In the genomic region with DNA sequence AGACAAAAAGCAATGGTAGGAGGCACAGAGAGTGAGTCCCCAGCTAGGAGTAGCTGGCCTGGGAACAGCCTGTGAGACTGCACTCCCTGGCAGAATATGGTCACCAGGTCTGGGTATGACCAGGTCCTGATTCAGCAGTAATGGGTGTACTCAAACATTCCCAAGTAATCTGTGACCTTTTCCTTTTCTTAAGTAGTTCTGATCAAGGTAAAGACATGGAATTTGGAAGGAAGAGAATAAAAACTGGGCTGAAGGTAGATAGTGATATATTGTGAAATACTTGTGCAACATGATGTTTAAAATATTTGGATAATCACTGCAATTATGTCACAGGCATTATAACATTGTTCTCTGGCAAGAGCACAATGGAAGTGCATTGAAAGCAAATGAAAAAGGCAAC, we compare ENCODE assay signal across 24 cellular contexts.
"Had no signal": no experiment of that assay in that cellular context is flagged by ENCODE, and none has a peak within 500 bp of the region (broad histone marks: within the 10 kb centered on the region; RNA-seq: fewer than 3 reads in every experiment).

No MANE protein-coding gene starts in this region.

- ATAC-seq: esophagus mucosa; gastroesophageal sphincter; left cardiac atrium; mucosa of descending colon; naive thymus-derived CD8-positive, alpha-beta T cell; psoas muscle; sciatic nerve; stimulated activated naive B cell treated with anti-CD40 and anti-IgM and Interleukin-4, amounts not matched to agents 10 μg/mL and 1 μg/mL and 100 μg/mL, for 72 hours; stimulated activated naive CD8-positive, alpha-beta T cell treated with anti-CD3 and anti-CD28 coated beads, Interleukin-15, amount 100 ng/mL, for 72 hours had no signal

- H3K9me3 ChIP-seq: gastroesophageal sphincter, left ventricle myocardium inferior, mucosa of descending colon, neutrophil, psoas muscle, testis, tibial nerve had no signal

- H3K4me3 ChIP-seq: coronary artery, gastroesophageal sphincter, left ventricle myocardium inferior, mucosa of descending colon, psoas muscle, skin epidermis, testis, tibial nerve had no signal

- DNase-seq: effector CD4-positive, alpha-beta T cell; endodermal cell; glutamatergic neuron; immature natural killer cell; kidney; left cardiac atrium; left ventricle myocardium inferior; mucosa of descending colon; naive thymus-derived CD8-positive, alpha-beta T cell; psoas muscle; retina; stimulated activated CD4-positive, alpha-beta T cell treated with anti-CD3 and anti-CD28 coated beads, Interleukin-2, amount 100 ng/mL, for 24 hours; stimulated activated CD4-positive, alpha-beta T cell treated with anti-CD3 and anti-CD28 coated beads, Interleukin-4, amount 100 ng/mL, for 4 hours; stimulated activated naive B cell treated with anti-CD40 and anti-IgM and Interleukin-4, amounts not matched to agents 10 μg/mL and 1 μg/mL and 100 μg/mL, for 72 hours; stimulated activated naive CD8-positive, alpha-beta T cell treated with anti-CD3 and anti-CD28 coated beads, Interleukin-15, amount 100 ng/mL, for 72 hours; testis had no signal

- H3K4me1 ChIP-seq: gastroesophageal sphincter, left ventricle myocardium inferior, psoas muscle, testis, tibial nerve had no signal

- H3K27ac ChIP-seq: coronary artery, gastroesophageal sphincter, left ventricle myocardium inferior, neutrophil, psoas muscle, skin epidermis, testis, tibial nerve had no signal

- H3K27me3 ChIP-seq: gastroesophageal sphincter, neutrophil, testis, tibial nerve had no signal

- FAIRE-seq: endothelial cell of umbilical vein, kidney had no signal

- H3K36me3 ChIP-seq: gastroesophageal sphincter, left ventricle myocardium inferior, neutrophil, tibial nerve had no signal
